13 cellular contexts compared by ENCODE assay signal in the genomic region with DNA sequence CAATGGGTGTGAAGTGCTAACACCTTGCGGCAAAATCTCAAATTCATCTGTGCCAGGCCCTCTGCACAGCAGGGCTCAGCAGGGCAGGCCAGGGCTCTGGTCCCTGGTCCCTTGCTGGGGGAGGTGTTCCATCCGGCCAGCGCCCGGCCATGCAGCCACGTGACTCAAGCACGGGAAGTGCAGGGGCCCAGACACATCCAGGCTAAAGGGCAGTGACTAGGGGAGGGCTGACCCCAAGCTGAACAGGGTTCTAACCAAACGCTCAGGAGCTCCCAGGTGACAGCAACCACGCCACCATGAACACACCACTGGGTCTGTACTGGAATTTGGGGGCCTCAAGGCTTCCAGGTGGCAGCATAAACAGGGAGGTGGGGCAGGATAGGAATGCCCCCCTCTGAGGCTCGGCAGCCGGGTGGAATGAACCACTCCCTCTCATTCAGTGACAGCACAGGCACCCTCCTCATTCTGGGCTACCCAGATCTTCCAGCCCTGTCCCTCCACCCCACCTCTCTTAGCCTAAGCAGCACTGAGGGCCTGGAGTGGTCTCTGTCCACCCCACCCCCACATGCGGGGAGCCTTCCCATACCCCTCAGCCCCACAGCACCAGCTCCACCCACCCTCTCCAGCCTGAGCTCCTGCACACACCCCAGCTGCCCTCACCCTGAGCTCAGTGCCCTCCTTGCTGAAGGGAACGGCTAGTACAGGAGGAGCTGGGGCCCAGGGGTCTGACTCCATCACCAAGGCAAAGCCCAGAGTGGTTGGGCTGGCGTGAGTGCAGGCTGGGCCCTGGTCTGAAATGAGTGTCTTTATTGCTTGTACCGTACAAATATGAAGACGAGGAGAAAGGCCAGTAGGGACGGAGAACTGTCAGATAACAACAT. TPM values are rescaled to one million over a fixed set of nuclear protein-coding genes. Genes with fewer than 3 reads are reported as not detected.
DNase-seq lines count a peak whose midpoint lies in the region; FAIRE-seq and TF ChIP-seq lines count a peak whose summit lies in the region.
"Had no signal": no experiment of that assay in that cellular context is flagged by ENCODE, and none has a peak within 500 bp of the region (broad histone marks: within the 10 kb centered on the region; RNA-seq: fewer than 3 reads in every experiment).

No MANE protein-coding gene starts in this region.

- H3K4me3 ChIP-seq in adipocyte (ENCODE audit: low read length): no peak overlapping the region
- no peak overlapping the region for H3K4me3 ChIP-seq in hepatocyte
- H3K4me3 ChIP-seq in small intestine (ENCODE audit: low read depth in 1 of 2, low read length in 2 of 2): no peak overlapping the region
- H3K4me3 ChIP-seq: body of pancreas, suprapubic skin had no signal

- H3K9me3 Mint-ChIP-seq in progenitor cell of endocrine pancreas (ENCODE audit: low read depth): no peaks in the 10 kb centered on the region

- H3K9ac ChIP-seq in ES-I3 (ENCODE audit: low read depth, low read length): peak overlapping the region; percentile 11; the same call in 1 of the 2 replicates
- H3K9ac ChIP-seq in adipocyte (ENCODE audit: low read length): peak overlapping the region; percentile 59

- DNase-seq in adipocyte (ENCODE audit: low read depth): no peak
- DNase-seq in hepatocyte (ENCODE audit: low spot score): peak; percentile 41
- no peak for DNase-seq in progenitor cell of endocrine pancreas (ENCODE audit: low spot score, unreplicated experiment)
- no peak for DNase-seq in activated effector memory CD4-positive, alpha-beta T cell treated with Interleukin-2 at 50 U/mL for 16 hours
- DNase-seq in activated CD4-positive, CD25-positive, alpha-beta regulatory T cell (lab: John Stamatoyannopoulos, UW): no peak
- no peak for DNase-seq in dedifferentiated amniotic fluid mesenchymal stem cell (ENCODE audit: extremely low spot score)
- DNase-seq in small intestine: no peak
- DNase-seq: body of pancreas, MM.1S, NCI-H526 treated with DMSO at 0.1 percent for 48 hours, T-helper 9 cell had no signal

- peaks cover 1% of the 10 kb centered on the region for H3K36me3 Mint-ChIP-seq in progenitor cell of endocrine pancreas (ENCODE audit: insufficient read depth)

- H3K79me2 ChIP-seq in hepatocyte: no peaks in the 10 kb centered on the region

- no peak for TF ChIP-seq CTCF in hepatocyte (IDR thresholded peaks at IDR 0.05; ENCODE audit: poor library complexity)
- no peak for TF ChIP-seq CTCF in progenitor cell of endocrine pancreas (IDR thresholded peaks at IDR 0.05; ENCODE audit: unreplicated experiment)

- H3K36me3 ChIP-seq in ES-I3 (ENCODE audit: insufficient read depth, low read length) (no peaks in the 10 kb centered on the region), adipocyte (ENCODE audit: control insufficient read depth, insufficient read depth, low read length, severe bottlenecking) (peaks cover 31% of the 10 kb centered on the region), hepatocyte (replicated peaks; ENCODE audit: insufficient read depth, low read depth) (no peaks in the 10 kb centered on the region), small intestine (ENCODE audit: control insufficient read depth in 2 of 2, insufficient read depth in 2 of 2, low read length in 2 of 2) (peaks cover 5 to 19% of the 10 kb centered on the region in 2 donors)

- H3K4me3 Mint-ChIP-seq in progenitor cell of endocrine pancreas (ENCODE audit: low read depth): no peak overlapping the region

- peaks cover 14% of the 10 kb centered on the region for H3K27me3 Mint-ChIP-seq in progenitor cell of endocrine pancreas

- H2AFZ ChIP-seq in hepatocyte: no peak overlapping the region

- H3K27me3 ChIP-seq in adipocyte (replicated peaks; ENCODE audit: control insufficient read depth, insufficient read depth, low read length): no peaks in the 10 kb centered on the region
- H3K27me3 ChIP-seq in hepatocyte: no peaks in the 10 kb centered on the region
- peaks cover 0 to under 1% of the 10 kb centered on the region in 2 donors for H3K27me3 ChIP-seq in small intestine (ENCODE audit: control insufficient read depth in 2 of 2, insufficient read depth in 2 of 2, low read length in 2 of 2)

- H3K9me3 ChIP-seq in ES-I3 (ENCODE audit: control insufficient read depth, insufficient read depth, low read length) (no peaks in the 10 kb centered on the region), adipocyte (ENCODE audit: control insufficient read depth, low read length) (no peaks in the 10 kb centered on the region), hepatocyte (ENCODE audit: low read depth) (no peaks in the 10 kb centered on the region), small intestine (ENCODE audit: control insufficient read depth, low read depth) (no peaks in the 10 kb centered on the region)
- H3K9me3 ChIP-seq: body of pancreas, suprapubic skin had no signal

- peak overlapping the region; percentile 62 for H3K27ac Mint-ChIP-seq in progenitor cell of endocrine pancreas

- no peaks in the 10 kb centered on the region for H3K9me2 ChIP-seq in hepatocyte (replicated peaks; ENCODE audit: insufficient read depth)

- H4K20me1 ChIP-seq in hepatocyte (ENCODE audit: insufficient read depth, poor library complexity, severe bottlenecking): no peaks in the 10 kb centered on the region

- peaks cover 25% of the 10 kb centered on the region for H3K4me1 ChIP-seq in ES-I3 (ENCODE audit: insufficient read depth, low read length)
- H3K4me1 ChIP-seq in adipocyte (ENCODE audit: control insufficient read depth, insufficient read depth, low read length): peaks cover 39% of the 10 kb centered on the region
- H3K4me1 ChIP-seq in hepatocyte (ENCODE audit: insufficient read depth): peaks cover 10% of the 10 kb centered on the region
- H3K4me1 ChIP-seq in small intestine (ENCODE audit: control insufficient read depth in 2 of 2, insufficient read depth in 1 of 2, low read depth in 1 of 2, low read length in 1 of 2): no peaks in the 10 kb centered on the region

- H3K27ac ChIP-seq in hepatocyte (no peak overlapping the region), small intestine (ENCODE audit: low read depth in 1 of 2, low read length in 1 of 2) (peak overlapping the region in 1 of 2 donors; percentile 19)
- H3K27ac ChIP-seq: body of pancreas, suprapubic skin had no signal

- H3K4me2 ChIP-seq in hepatocyte: peak overlapping the region; percentile 44

- 54% methylated on average over 13 of the region's 16 CpGs for WGBS in hepatocyte (ENCODE audit: low lambda C conversion rate, missing lambda C conversion rate)
- 54 to 59% (median 54%) methylated on average over 16 of the region's 16 CpGs for WGBS in small intestine, 3 donors

- FAIRE-seq in small intestine (lab: Jason Lieb, UNC): no peak

- H3K4me1 Mint-ChIP-seq in progenitor cell of endocrine pancreas (ENCODE audit: low read depth): peaks cover 8% of the 10 kb centered on the region

RNA-seq across cellular contexts. Expression of a gene that starts 5.3 kb away (rescaled TPM):
- total RNA-seq in hepatocyte (0.12 TPM in 1 of 2 replicates, not detected in the other), progenitor cell of endocrine pancreas (0.50 and 0.78 TPM in 2 replicates)
- polyA plus RNA-seq in hepatocyte (0.52 TPM in 1 of 2 replicates, not detected in the other), small intestine (1 to 10 TPM in 1 of 3 donors, under 1 TPM in 1, not detected in 1; 0.82 to 1.1 TPM)
- total RNA-seq: body of pancreas had no signal

RNA-seq across cellular contexts. Expression of a gene that starts 13.6 kb away (rescaled TPM):
- total RNA-seq in hepatocyte (not detected in 2 replicates), progenitor cell of endocrine pancreas (not detected in 2 replicates)
- polyA plus RNA-seq in hepatocyte (0.21 and 0.33 TPM in 2 replicates), small intestine (1 to 10 TPM in 1 of 3 donors, not detected in 2; 2.6 TPM)
- total RNA-seq: body of pancreas, suprapubic skin had no signal

RNA-seq across cellular contexts. Expression of a gene that starts 40.6 kb away (rescaled TPM):
- total RNA-seq in hepatocyte (6.1 and 9.5 TPM in 2 replicates), progenitor cell of endocrine pancreas (35.3 and 37.2 TPM in 2 replicates)
- polyA plus RNA-seq in hepatocyte (9.1 and 10.3 TPM in 2 replicates), small intestine (1 to 10 TPM; 5.4 to 9.7 (median 6.5) TPM)

RNA-seq across cellular contexts. Expression of a gene that starts 53.4 kb away (rescaled TPM):
- 103 and 106 TPM in 2 replicates for total RNA-seq in hepatocyte
- polyA plus RNA-seq in hepatocyte: 53.7 and 54.9 TPM in 2 replicates
- 200 TPM in 2 replicates for total RNA-seq in progenitor cell of endocrine pancreas
- 10 to 100 TPM; 19.2 to 72.2 (median 24.9) TPM for polyA plus RNA-seq in small intestine
